ENCODE assay signal across 33 cellular contexts in the genomic region with DNA sequence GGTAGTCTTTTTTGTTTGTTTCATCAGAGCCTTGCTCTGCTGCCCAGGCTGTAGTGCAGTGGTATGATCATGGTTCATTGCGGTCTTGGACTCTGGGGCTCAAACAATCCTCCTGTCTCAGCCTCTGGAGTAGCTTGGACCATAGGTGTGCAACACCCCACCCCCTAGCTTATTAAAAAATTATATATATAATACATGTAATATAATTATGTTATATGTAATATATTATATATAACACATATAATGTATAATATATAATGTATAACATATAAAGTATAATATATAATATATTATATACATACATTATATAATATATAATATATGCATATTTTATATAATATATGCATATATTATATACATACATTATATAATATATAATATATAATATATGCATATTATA. TPM values are rescaled to one million over a fixed set of nuclear protein-coding genes. Genes with fewer than 3 reads are reported as not detected.
"Had no signal": no experiment of that assay in that cellular context is flagged by ENCODE, and none has a peak within 500 bp of the region (broad histone marks: within the 10 kb centered on the region; RNA-seq: fewer than 3 reads in every experiment).

No MANE protein-coding gene starts in this region.

- H3K27ac Mint-ChIP-seq: naive thymus-derived CD8-positive, alpha-beta T cell; nephron; stimulated activated effector memory CD8-positive, alpha-beta T cell treated with anti-CD3 and anti-CD28 coated beads, Interleukin-12 subunit alpha, Interleukin-12 subunit beta, amount 100 ng/mL, for 72 hours; stimulated activated naive CD8-positive, alpha-beta T cell treated with anti-CD3 and anti-CD28 coated beads, Interleukin-15, Interleukin-2, amounts not matched to agents 100 ng/mL and 50 ng/mL, for 24 hours had no signal

- H3K36me3 Mint-ChIP-seq: stimulated activated effector memory CD8-positive, alpha-beta T cell treated with anti-CD3 and anti-CD28 coated beads, Interleukin-12 subunit alpha, Interleukin-12 subunit beta, amount 100 ng/mL, for 72 hours had no signal

- H3K36me3 ChIP-seq: left lung, lower lobe of right lung, right atrium auricular region, right lobe of liver, suprapubic skin, thoracic aorta, tibial artery, upper lobe of right lung had no signal

- DNase-seq: hippocampal formation; left colon; left lung; lower lobe of right lung; mammary epithelial cell; mesenchymal stem cell; naive thymus-derived CD8-positive, alpha-beta T cell; nucleus accumbens; psoas muscle; right lobe of liver; stimulated activated CD4-positive, alpha-beta T cell treated with anti-CD3 and anti-CD28 coated beads, Interleukin-12 subunit alpha, Interleukin-12 subunit beta, amount 100 ng/mL, for 4 hours; stimulated activated CD4-positive, alpha-beta T cell treated with anti-CD3 and anti-CD28 coated beads, Interleukin-15, amount 100 ng/mL, for 24 hours; stimulated activated CD4-positive, alpha-beta T cell treated with anti-CD3 and anti-CD28 coated beads, Interleukin-4, amount 100 ng/mL, for 24 hours; stimulated activated naive CD4-positive, alpha-beta T cell; tibial artery; trophoblast cell; upper lobe of right lung had no signal

- H3K27ac ChIP-seq: left lung, lower lobe of right lung, parathyroid adenoma, psoas muscle, right atrium auricular region, right lobe of liver, suprapubic skin, thoracic aorta, tibial artery, upper lobe of right lung had no signal

- H3K4me1 Mint-ChIP-seq: nephron; neural crest cell; stimulated activated effector memory CD8-positive, alpha-beta T cell treated with anti-CD3 and anti-CD28 coated beads, Interleukin-12 subunit alpha, Interleukin-12 subunit beta, amount 100 ng/mL, for 72 hours had no signal

- H3K4me3 ChIP-seq: left lung, lower lobe of right lung, psoas muscle, right atrium auricular region, right lobe of liver, suprapubic skin, thoracic aorta, tibial artery, upper lobe of right lung had no signal

- H3K9me3 ChIP-seq: left lung, lower lobe of right lung, psoas muscle, right atrium auricular region, right lobe of liver, suprapubic skin, thoracic aorta, tibial artery, upper lobe of right lung had no signal

- H3K4me3 Mint-ChIP-seq: naive thymus-derived CD8-positive, alpha-beta T cell; nephron; neural crest cell; stimulated activated effector memory CD8-positive, alpha-beta T cell treated with anti-CD3 and anti-CD28 coated beads, Interleukin-12 subunit alpha, Interleukin-12 subunit beta, amount 100 ng/mL, for 72 hours; stimulated activated naive CD8-positive, alpha-beta T cell treated with anti-CD3 and anti-CD28 coated beads, Interleukin-15, Interleukin-2, amounts not matched to agents 100 ng/mL and 50 ng/mL, for 24 hours had no signal

- FAIRE-seq: keratinocyte, urothelium cell line had no signal

- H3K4me1 ChIP-seq: left lung, lower lobe of right lung, parathyroid adenoma, psoas muscle, right atrium auricular region, right lobe of liver, suprapubic skin, tibial artery, upper lobe of right lung had no signal

- H3K27me3 ChIP-seq: right atrium auricular region, right lobe of liver had no signal

- H3K9me3 Mint-ChIP-seq: neural crest cell; stimulated activated naive CD8-positive, alpha-beta T cell treated with anti-CD3 and anti-CD28 coated beads, Interleukin-15, Interleukin-2, amounts not matched to agents 100 ng/mL and 50 ng/mL, for 24 hours had no signal

RNA-seq across cellular contexts. Expression of a gene that starts 21.8 kb away (rescaled TPM):
- total RNA-seq: left colon; left lung; liver; lower lobe of right lung; mucosa of gallbladder; naive thymus-derived CD8-positive, alpha-beta T cell; osteoblast; posterior vena cava; psoas muscle; right atrium auricular region; right lobe of liver; skeletal muscle tissue; subcutaneous adipose tissue; suprapubic skin; thoracic aorta; upper lobe of right lung had no signal
- polyA plus RNA-seq: liver; naive thymus-derived CD8-positive, alpha-beta T cell; psoas muscle had no signal

RNA-seq across cellular contexts. Expression of a gene that starts 27.7 kb away (rescaled TPM):
- total RNA-seq: naive thymus-derived CD8-positive, alpha-beta T cell had no signal
- polyA plus RNA-seq: naive thymus-derived CD8-positive, alpha-beta T cell had no signal

RNA-seq across cellular contexts. Expression of a gene that starts 46.2 kb away (rescaled TPM):
- total RNA-seq: mammary epithelial cell; naive thymus-derived CD8-positive, alpha-beta T cell; neural crest cell; skeletal muscle tissue had no signal
- polyA plus RNA-seq: keratinocyte; mammary epithelial cell; naive thymus-derived CD8-positive, alpha-beta T cell had no signal
